In genomic region chr16:74982303-74982702, GRCh38 we compare ENCODE assay signal across 1 cellular context.
TF ChIP-seq lines count a peak whose summit lies in the region.

No MANE protein-coding gene starts in this region.

TF ChIP-seq in GM12878, 131 proteins besides CTCF, POLR2A, EP300 and RAD21:
- TF ChIP-seq MTA2 (IDR thresholded peaks at IDR 0.05; ENCODE audit: low read depth) (0 out of 2 replicates have a peak, but pooled peaks have one; percentile 23), ZNF384 (IDR thresholded peaks at IDR 0.05; ENCODE audit: borderline replicate concordance, low read depth, low read length) (no peak)
